Comparison of ENCODE assay signal across 24 cellular contexts in the genomic region with DNA sequence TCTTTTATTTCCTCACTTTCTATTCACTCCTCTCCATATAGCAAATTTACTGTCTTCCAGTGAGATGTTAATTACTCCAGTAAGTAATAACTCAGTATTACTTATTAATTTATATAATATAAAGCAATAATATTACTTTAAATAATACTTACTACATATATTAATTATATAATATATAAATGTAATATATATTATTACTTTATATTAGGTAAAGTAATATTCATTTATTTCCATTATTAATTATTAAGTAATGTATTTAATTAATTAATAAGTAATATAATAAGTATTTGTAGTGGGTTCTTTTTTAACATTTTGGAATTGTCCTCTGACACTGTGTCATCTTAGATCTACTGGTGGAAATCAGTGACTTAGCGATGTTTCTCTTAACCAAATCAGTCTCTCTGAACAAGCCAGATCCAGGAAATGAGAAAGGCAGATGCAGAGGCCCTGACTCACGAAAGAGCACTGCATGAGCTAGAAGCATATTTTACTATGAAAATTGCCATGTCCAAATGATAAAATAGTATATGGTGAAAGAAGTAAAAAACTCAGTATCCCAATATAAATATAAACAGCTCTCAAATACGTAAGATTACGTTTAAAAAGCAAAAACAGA.
DNase-seq lines count a peak whose midpoint lies in the region; ATAC-seq, FAIRE-seq and TF ChIP-seq lines count a peak whose summit lies in the region.
"Had no signal": no experiment of that assay in that cellular context is flagged by ENCODE, and none has a peak within 500 bp of the region (broad histone marks: within the 10 kb centered on the region; RNA-seq: fewer than 3 reads in every experiment).

No MANE protein-coding gene starts in this region.

- H3K36me3 ChIP-seq in IMR-90 (ENCODE audit: control insufficient read depth, insufficient read depth, low read length) (no peaks in the 10 kb centered on the region), small intestine (ENCODE audit: control insufficient read depth in 2 of 2, insufficient read depth in 2 of 2, low read length in 2 of 2) (no peaks in the 10 kb centered on the region)
- H3K36me3 ChIP-seq: colonic mucosa, heart left ventricle, upper lobe of right lung had no signal

- H4K20me1 ChIP-seq in IMR-90 (ENCODE audit: insufficient read depth, low read length), result no peaks in the 10 kb centered on the region

- intact Hi-C loops in IMR-90 (cut with micrococcal nuclease) (no loop called here), sciatic nerve (cut with DNase I) (no loop called here)

- CTCF ChIA-PET in IMR-90 (lab: Yijun Ruan, JAX), result no interaction called here

- H3K56ac ChIP-seq in IMR-90 (ENCODE audit: extremely low read depth, insufficient read depth, low read length), result no peak overlapping the region

- H2BK20ac ChIP-seq in IMR-90 (ENCODE audit: low read depth, low read length), result peak overlapping the region; percentile 34; the same call in 1 of the 2 replicates

- no peak for TF ChIP-seq RAD21 in IMR-90 (IDR thresholded peaks at IDR 0.05; ENCODE audit: low read length)

- H2AFZ ChIP-seq in IMR-90 (replicated peaks; ENCODE audit: low read length, poor library complexity), result no peak overlapping the region

- in situ Hi-C loops in IMR-90 (cut with MboI; ENCODE audit: low sequenced_read_pairs), result no loop called here

- dilution Hi-C loops in IMR-90 (cut with HindIII; ENCODE audit: low sequenced_read_pairs, unreplicated experiment), result no loop called here

- WGBS in IMR-90 (ENCODE audit: extremely low coverage in 2 of 2, insufficient read length in 1 of 2), 2 experiments, result no CpG with 5 or more reads among the region's 4 CpGs
- 78 to 88% (median 84%) methylated on average over 4 of the region's 4 CpGs for WGBS in small intestine, 3 donors

- no peak overlapping the region for H3K23ac ChIP-seq in IMR-90 (ENCODE audit: low read depth, low read length)

- peaks cover 2% of the 10 kb centered on the region; the same call in 1 of the 2 replicates for H3K4me1 ChIP-seq in IMR-90 (ENCODE audit: control insufficient read depth, insufficient read depth, low read length)
- H3K4me1 ChIP-seq in small intestine (ENCODE audit: control insufficient read depth in 2 of 2, insufficient read depth in 1 of 2, low read depth in 1 of 2, low read length in 1 of 2), result no peaks in the 10 kb centered on the region
- H3K4me1 ChIP-seq: body of pancreas, colonic mucosa, heart left ventricle, upper lobe of right lung had no signal

- H3K9me1 ChIP-seq in IMR-90 (ENCODE audit: insufficient read depth, low read length), result no peaks in the 10 kb centered on the region

- no peak overlapping the region for H4K5ac ChIP-seq in IMR-90 (ENCODE audit: low read depth, low read length)

- DNase-seq in IMR-90 (peak; percentile 78), amniotic epithelial cell (ENCODE audit: low read depth) (peak; percentile 60), fibroblast of peridontal ligament (ENCODE audit: extremely low read depth) (peak; percentile 18), small intestine (no peak), sciatic nerve (ENCODE audit: low spot score) (no peak), amniotic stem cell (lab: John Stamatoyannopoulos, UW) (no peak)
- DNase-seq in stimulated activated naive CD4-positive, alpha-beta T cell treated with Interleukin-2 at 50 U/mL for 16 hours (lab: John Stamatoyannopoulos, UW), result no peak
- DNase-seq: activated CD4-positive, alpha-beta memory T cell treated with anti-CD3 and anti-CD28 coated beads for 36 hours; activated naive CD8-positive, alpha-beta T cell treated with anti-CD3 and anti-CD28 coated beads for 36 hours; body of pancreas; CD4-positive, alpha-beta T cell; colonic mucosa; GDM1; heart left ventricle; mammary epithelial cell; NCI-H187; NCI-H774; stimulated activated CD4-positive, alpha-beta T cell treated with anti-CD3 and anti-CD28 coated beads, Interleukin-2, amount 100 ng/mL, for 24 hours; substantia nigra; upper lobe of right lung had no signal

- H3K27me3 ChIP-seq in IMR-90 (ENCODE audit: control insufficient read depth, insufficient read depth, low read length) (no peaks in the 10 kb centered on the region), small intestine (ENCODE audit: control insufficient read depth in 2 of 2, insufficient read depth in 2 of 2, low read length in 2 of 2) (no peaks in the 10 kb centered on the region)
- H3K27me3 ChIP-seq: body of pancreas, colonic mucosa, heart left ventricle, upper lobe of right lung had no signal

- no peak overlapping the region for H3K4ac ChIP-seq in IMR-90 (ENCODE audit: low read depth, low read length)

- no peak overlapping the region for H4K91ac ChIP-seq in IMR-90 (ENCODE audit: insufficient read depth, low read depth, low read length)

- H3K79me1 ChIP-seq in IMR-90 (ENCODE audit: low read depth in 1 of 2, low read length in 2 of 2), result no peaks in the 10 kb centered on the region

- no peak overlapping the region for H3K18ac ChIP-seq in IMR-90 (ENCODE audit: low read depth, low read length)

- H3K27ac ChIP-seq in IMR-90 (ENCODE audit: insufficient read depth, low read length) (no peak overlapping the region), small intestine (ENCODE audit: low read depth in 1 of 2, low read length in 1 of 2) (no peak overlapping the region)
- H3K27ac ChIP-seq: body of pancreas, colonic mucosa, heart left ventricle, skin epidermis, upper lobe of right lung had no signal

- H2BK120ac ChIP-seq in IMR-90 (ENCODE audit: low read depth, low read length), result no peak overlapping the region

- no peak for TF ChIP-seq POLR2A in IMR-90 (IDR thresholded peaks at IDR 0.05; ENCODE audit: low read depth, low read length)

- H2BK15ac ChIP-seq in IMR-90 (ENCODE audit: low read depth, low read length), result 0 out of 3 replicates have a peak overlapping the region, but pooled peaks have one; percentile 70

- H3K9me3 ChIP-seq in IMR-90 (ENCODE audit: control insufficient read depth, insufficient read depth, low read length) (no peaks in the 10 kb centered on the region), small intestine (ENCODE audit: control insufficient read depth, low read depth) (no peaks in the 10 kb centered on the region)
- H3K9me3 ChIP-seq: body of pancreas, colonic mucosa, upper lobe of right lung had no signal

- peak; percentile 95 for FAIRE-seq in small intestine (lab: Jason Lieb, UNC)
- FAIRE-seq: GM18507 had no signal

- no TSS peak for BruUV-seq in IMR-90 (replicated peaks; lab: Mats Ljungman, UMichigan)

- POLR2A ChIA-PET in IMR-90 (lab: Charles Lee; ENCODE audit: unreplicated experiment), result no interaction called here

- peak overlapping the region; percentile 32 for H2BK5ac ChIP-seq in IMR-90 (ENCODE audit: low read depth, low read length, poor library complexity, severe bottlenecking)

- H2AK9ac ChIP-seq in IMR-90 (replicated peaks; ENCODE audit: low read depth, low read length, poor library complexity), result no peak overlapping the region

- no peak overlapping the region for H3K9ac ChIP-seq in IMR-90 (ENCODE audit: low read depth, low read length)

- no peak overlapping the region for H3K14ac ChIP-seq in IMR-90 (replicated peaks; ENCODE audit: low read depth, low read length)

- ATAC-seq in IMR-90 (ENCODE audit: low read depth), result peak; percentile 53; the same call in 1 of the 2 replicates
- no peak for ATAC-seq in sciatic nerve
- no peak for ATAC-seq in HG03039 (IDR thresholded peaks at IDR 0.05; ENCODE audit: unreplicated experiment)
- ATAC-seq: activated CD4-positive, CD25-positive, alpha-beta regulatory T cell treated with anti-CD3 and anti-CD28 coated beads, Interleukin-2, amount 50 U/mL, for 24 hours; body of pancreas; heart left ventricle; upper lobe of right lung had no signal

- TF ChIP-seq CTCF in IMR-90 (conservative IDR thresholded peaks at IDR 0.05; ENCODE audit: low read depth, low read length), result no peak

- no peak overlapping the region for H2AK5ac ChIP-seq in IMR-90 (ENCODE audit: low read depth, low read length)

- H3K4me2 ChIP-seq in IMR-90 (ENCODE audit: low read depth, low read length), result no peak overlapping the region

- no peak overlapping the region; a peak in 1 of 4 replicates for H4K8ac ChIP-seq in IMR-90 (ENCODE audit: low read depth in 2 of 2, low read length in 2 of 2)

- H3K4me3 ChIP-seq in IMR-90 (ENCODE audit: insufficient read depth, low read depth, low read length), result no peak overlapping the region
- H3K4me3 ChIP-seq in small intestine (ENCODE audit: low read depth in 1 of 2, low read length in 2 of 2), result no peak overlapping the region
- H3K4me3 ChIP-seq: body of pancreas, colonic mucosa, heart left ventricle, skin epidermis, upper lobe of right lung had no signal

TF ChIP-seq in IMR-90, 13 proteins besides CTCF, POLR2A, EP300 and RAD21:
- TF ChIP-seq USF2 (IDR thresholded peaks at IDR 0.05; ENCODE audit: low read depth, low read length) (no peak), BHLHE40 (IDR thresholded peaks at IDR 0.05; ENCODE audit: low read depth, low read length) (no peak), NFE2L2 (IDR thresholded peaks at IDR 0.05; ENCODE audit: low read depth, low read length) (no peak), CHD1 (IDR thresholded peaks at IDR 0.05; ENCODE audit: low read depth, low read length) (no peak), MAFK (IDR thresholded peaks at IDR 0.05; ENCODE audit: low read depth, low read length) (no peak), MAZ (IDR thresholded peaks at IDR 0.05; ENCODE audit: borderline replicate concordance, low read depth, low read length) (no peak), FOS (IDR thresholded peaks at IDR 0.05; ENCODE audit: low read depth, low read length) (no peak), RCOR1 (IDR thresholded peaks at IDR 0.05; ENCODE audit: insufficient replicate concordance, low read length) (no peak), SMC3 (IDR thresholded peaks at IDR 0.05; ENCODE audit: low read depth, low read length) (no peak)

Comparison
In these comparisons a context has a peak if more than half of its experiments do, and no peak if none do; other contexts are left out.
1. DNase-seq: peak in IMR-90 (single experiment), amniotic epithelial cell (single experiment) and fibroblast of peridontal ligament (single experiment); none in small intestine (single experiment), sciatic nerve (single experiment), amniotic stem cell (single experiment) and stimulated activated naive CD4-positive, alpha-beta T cell treated with Interleukin-2 at 50 U/mL for 16 hours (single experiment).